34 cellular contexts compared by ENCODE assay signal in genomic region chr7:116696707-116697106, GRCh38.
"Had no signal": no experiment of that assay in that cellular context is flagged by ENCODE, and none has a peak within 500 bp of the region (broad histone marks: within the 10 kb centered on the region; RNA-seq: fewer than 3 reads in every experiment).

No MANE protein-coding gene starts in this region.

- H3K4me1 Mint-ChIP-seq: activated T-helper 17 cell treated with anti-CD3 and anti-CD28 coated beads, Interleukin-2, amount 50 U/mL, for 72 hours; central memory CD8-positive, alpha-beta T cell; T-helper 17 cell had no signal

- H3K4me3 Mint-ChIP-seq: activated B cell treated with CpG ODN at 0.5 μM for 24 hours; activated CD8-positive, alpha-beta T cell treated with anti-CD3 and anti-CD28 coated beads for 36 hours; activated naive CD8-positive, alpha-beta T cell; activated T-cell treated with anti-CD3 and anti-CD28 coated beads, Interleukin-2, amount 50 U/mL, for 4 hours; activated T-helper 17 cell treated with anti-CD3 and anti-CD28 coated beads, Interleukin-2, amount 50 U/mL, for 72 hours; central memory CD8-positive, alpha-beta T cell; dendritic cell treated with granulocyte-macrophage colony-stimulating factor and Interleukin-4, amounts not matched to agents 40 ng/mL and 50 ng/mL, for 4 days; endodermal cell; T-helper 17 cell; T-helper 2 cell treated with Interferon-gamma antibody and Interleukin-4, amounts not matched to agents 5 μg/mL and 100 μg/mL, for 36 hours had no signal

- FAIRE-seq: astrocyte, frontal cortex had no signal

- DNase-seq: activated B cell treated with CpG ODN at 0.5 μM for 24 hours; activated CD4-positive, alpha-beta T cell treated with anti-CD3 and anti-CD28 coated beads for 48 hours; activated CD4-positive, alpha-beta T cell treated with anti-CD3 and anti-CD28 coated beads, Interleukin-2, amount 50 U/mL, for 1 hour; activated CD4-positive, alpha-beta T cell treated with anti-CD3 and anti-CD28 coated beads, Interleukin-2, amount 50 U/mL, for 48 hours; activated CD8-positive, alpha-beta memory T cell treated with anti-CD3 and anti-CD28 coated beads for 24 hours; activated CD8-positive, alpha-beta T cell treated with anti-CD3 and anti-CD28 coated beads for 36 hours; activated effector memory CD4-positive, alpha-beta T cell treated with Interleukin-2 at 50 U/mL for 16 hours; activated gamma-delta T cell treated with Interleukin-2 at 50 U/mL for 16 hours; activated naive CD4-positive, alpha-beta T cell treated with anti-CD3 and anti-CD28 coated beads, Interleukin-2, amount 50 U/mL, for 16 hours; activated naive CD4-positive, alpha-beta T cell treated with Interleukin-2 at 50 U/mL for 16 hours; activated T-cell treated with anti-CD3 and anti-CD28 coated beads, Interleukin-2, amount 50 U/mL, for 4 hours; amniotic stem cell; anterior cingulate cortex; brain microvascular endothelial cell; dorsolateral prefrontal cortex; effector memory CD4-positive, alpha-beta T cell; endodermal cell; foreskin fibroblast; glutamatergic neuron; T-helper 1 cell; T-helper 17 cell; T1000; WERI-Rb-1 had no signal

- H3K36me3 ChIP-seq: brain microvascular endothelial cell, cardiac muscle cell, WERI-Rb-1 had no signal

- H3K4me3 ChIP-seq: cardiac muscle cell, coronary artery, dorsolateral prefrontal cortex had no signal

- H3K9me3 Mint-ChIP-seq: activated B cell treated with CpG ODN at 0.5 μM for 24 hours; activated CD8-positive, alpha-beta T cell treated with anti-CD3 and anti-CD28 coated beads for 36 hours; activated T-cell treated with anti-CD3 and anti-CD28 coated beads, Interleukin-2, amount 50 U/mL, for 4 hours; activated T-helper 17 cell treated with anti-CD3 and anti-CD28 coated beads, Interleukin-2, amount 50 U/mL, for 72 hours; central memory CD8-positive, alpha-beta T cell; dendritic cell treated with granulocyte-macrophage colony-stimulating factor and Interleukin-4, amounts not matched to agents 40 ng/mL and 50 ng/mL, for 4 days; endodermal cell; T-helper 2 cell treated with Interferon-gamma antibody and Interleukin-4, amounts not matched to agents 5 μg/mL and 100 μg/mL, for 36 hours had no signal

- H3K36me3 Mint-ChIP-seq: activated naive CD8-positive, alpha-beta T cell had no signal

- H3K27ac Mint-ChIP-seq: activated B cell treated with CpG ODN at 0.5 μM for 24 hours; activated CD8-positive, alpha-beta T cell treated with anti-CD3 and anti-CD28 coated beads for 36 hours; activated naive CD8-positive, alpha-beta T cell; activated T-helper 17 cell treated with anti-CD3 and anti-CD28 coated beads, Interleukin-2, amount 50 U/mL, for 72 hours; dendritic cell treated with granulocyte-macrophage colony-stimulating factor and Interleukin-4, amounts not matched to agents 40 ng/mL and 50 ng/mL, for 4 days; endodermal cell; T-helper 17 cell; T-helper 2 cell treated with Interferon-gamma antibody and Interleukin-4, amounts not matched to agents 5 μg/mL and 100 μg/mL, for 36 hours had no signal

- ATAC-seq: activated CD4-positive, CD25-positive, alpha-beta regulatory T cell treated with anti-CD3 and anti-CD28 coated beads, Interleukin-2, amount 50 U/mL, for 24 hours; activated CD8-positive, alpha-beta T cell treated with anti-CD3 and anti-CD28 coated beads for 36 hours; activated T-cell treated with anti-CD3 and anti-CD28 coated beads, Interleukin-2, amount 50 U/mL, for 4 hours; activated T-helper 17 cell treated with anti-CD3 and anti-CD28 coated beads, Interleukin-2, amount 50 U/mL, for 72 hours; esophagus mucosa; T-helper 17 cell had no signal

- H3K27ac ChIP-seq: brain microvascular endothelial cell, cardiac muscle cell, coronary artery, WERI-Rb-1 had no signal

- H3K27me3 ChIP-seq: brain microvascular endothelial cell had no signal
